Comparison of ENCODE assay signal across 19 cellular contexts in the genomic region with DNA sequence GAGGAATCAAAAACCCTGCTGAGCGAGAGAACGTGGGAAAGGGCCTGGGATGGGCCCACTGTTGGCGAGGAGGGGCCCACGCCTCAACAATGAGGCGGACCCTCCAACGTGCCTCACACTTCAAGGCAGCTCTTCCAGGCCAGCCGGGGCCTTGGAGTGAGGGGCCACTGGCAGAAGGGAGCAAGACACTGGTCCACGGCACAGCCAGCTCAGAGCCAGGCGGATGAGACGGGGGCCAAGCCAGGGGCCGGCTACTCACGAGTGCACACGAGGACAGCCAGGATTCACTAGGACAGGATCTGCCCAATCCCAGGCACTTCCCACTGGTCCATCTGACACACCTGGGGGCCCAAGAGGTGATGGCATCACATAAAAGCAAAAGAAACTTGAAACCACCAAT. TPM values are rescaled to one million over a fixed set of nuclear protein-coding genes. Genes with fewer than 3 reads are reported as not detected.
DNase-seq lines count a peak whose midpoint lies in the region; ATAC-seq and TF ChIP-seq lines count a peak whose summit lies in the region.
"Had no signal": no experiment of that assay in that cellular context is flagged by ENCODE, and none has a peak within 500 bp of the region (broad histone marks: within the 10 kb centered on the region; RNA-seq: fewer than 3 reads in every experiment).

No MANE protein-coding gene starts in this region.

- peaks cover 98% of the 10 kb centered on the region for H3K79me2 ChIP-seq in mammary epithelial cell (ENCODE audit: insufficient read depth, low read length)

- no peak for ATAC-seq in natural killer cell
- ATAC-seq: HCT116, Panc1 had no signal

- H3K9me3 Mint-ChIP-seq in brain, result peaks cover 0 to 2% (median 0%) of the 10 kb centered on the region in 5 experiments
- H3K9me3 Mint-ChIP-seq in natural killer cell, result no peaks in the 10 kb centered on the region

- no peak for TF ChIP-seq EP300 in tibial nerve (IDR thresholded peaks at IDR 0.05)

- H3K27ac ChIP-seq in breast epithelium (peak overlapping the region; percentile 43 to 65), mammary epithelial cell (ENCODE audit: insufficient read depth, low read depth, low read length) (no peak overlapping the region), tibial nerve (peak overlapping the region in 3 of 4 donors; percentile 17 to 82 (median 67)), brain microvascular endothelial cell (no peak overlapping the region)

- no peak overlapping the region for H3K4me3 ChIP-seq in breast epithelium
- H3K4me3 ChIP-seq in mammary epithelial cell (replicated peaks in 1 of 3; ENCODE audit: insufficient read depth in 1 of 3, low read depth in 2 of 3, low read length in 3 of 3), result no peak overlapping the region
- no peak overlapping the region for H3K4me3 ChIP-seq in tibial nerve
- no peak overlapping the region for H3K4me3 ChIP-seq in brain microvascular endothelial cell (ENCODE audit: low read depth, low read length)

- H3K27me3 ChIP-seq in breast epithelium (no peaks in the 10 kb centered on the region), mammary epithelial cell (ENCODE audit: insufficient read depth, low read length) (no peaks in the 10 kb centered on the region), tibial nerve (no peaks in the 10 kb centered on the region), brain microvascular endothelial cell (replicated peaks) (no peaks in the 10 kb centered on the region)

- in situ Hi-C loops in mammary epithelial cell (cut with MboI; ENCODE audit: low sequenced_read_pairs in 2 of 2) (no loop called here), KBM-7 (cut with MboI; ENCODE audit: low pct_unique_long_range_greater_than_20kb, low sequenced_read_pairs) (no loop called here), brain microvascular endothelial cell (cut with HindIII; ENCODE audit: low pct_ligation_motif_present, low sequenced_read_pairs) (no loop called here)

- CTCF ChIA-PET in mammary epithelial cell (lab: Charles Lee; ENCODE audit: low non-redundant PET), result no interaction called here

- dilution Hi-C loops in mammary epithelial cell (cut with HindIII; ENCODE audit: low sequenced_read_pairs), result no loop called here

- H3K4me1 ChIP-seq in breast epithelium, result peaks cover 28 to 38% of the 10 kb centered on the region in 2 donors
- peaks cover 36% of the 10 kb centered on the region for H3K4me1 ChIP-seq in mammary epithelial cell (ENCODE audit: insufficient read depth, low read length)
- peaks cover 0 to 97% (median 80%) of the 10 kb centered on the region in 4 donors for H3K4me1 ChIP-seq in tibial nerve

- no peaks in the 10 kb centered on the region for H3K9me3 ChIP-seq in breast epithelium
- H3K9me3 ChIP-seq in mammary epithelial cell (replicated peaks; ENCODE audit: insufficient read depth, low read length), result no peaks in the 10 kb centered on the region
- H3K9me3 ChIP-seq in tibial nerve, result no peaks in the 10 kb centered on the region

- H3K36me3 Mint-ChIP-seq in brain (no peaks in the 10 kb centered on the region), natural killer cell (no peaks in the 10 kb centered on the region)

- 86% methylated on average over 7 of the region's 13 CpGs for WGBS in mammary epithelial cell (ENCODE audit: low coverage, missing lambda C conversion rate)
- WGBS in tibial nerve, 2 donors, result 78 to 81% methylated on average over 10 to 13 of the region's 13 CpGs

- intact Hi-C loops in breast epithelium (cut with DNase I; ENCODE audit: low total_unique reads) (no loop called here), mammary epithelial cell (cut with micrococcal nuclease) (no loop called here), natural killer cell (cut with micrococcal nuclease) (no loop called here)

- no peaks in the 10 kb centered on the region for H3K27me3 Mint-ChIP-seq in brain
- H3K27me3 Mint-ChIP-seq in natural killer cell (ENCODE audit: low read depth in 2 of 2), result no peaks in the 10 kb centered on the region

- H3K36me3 ChIP-seq in breast epithelium (no peaks in the 10 kb centered on the region), mammary epithelial cell (ENCODE audit: insufficient read depth, low read length) (no peaks in the 10 kb centered on the region), tibial nerve (no peaks in the 10 kb centered on the region), brain microvascular endothelial cell (replicated peaks) (no peaks in the 10 kb centered on the region)

- no peak for DNase-seq in breast epithelium (ENCODE audit: low spot score in 2 of 2)
- no peak for DNase-seq in mammary epithelial cell
- no peak for DNase-seq in natural killer cell
- no peak for DNase-seq in tibial nerve (ENCODE audit: low spot score in 2 of 2)
- DNase-seq in KBM-7, result no peak
- no peak for DNase-seq in GM03348 (ENCODE audit: low spot score)
- DNase-seq in brain microvascular endothelial cell, result no peak
- DNase-seq: activated CD4-positive, CD25-positive, alpha-beta regulatory T cell treated with anti-CD3 and anti-CD28 coated beads, Interleukin-2, amount 50 U/mL, for 72 hours; effector CD4-positive, alpha-beta T cell; foreskin fibroblast; midbrain; NCI-H1694 treated with DMSO at 0.1 percent for 48 hours; NCI-H524 treated with DMSO at 0.1 percent for 48 hours; stimulated activated CD8-positive, alpha-beta memory T cell treated with anti-CD3 and anti-CD28 coated beads, Interleukin-4, amount 100 ng/mL, for 48 hours; T-helper 1 cell had no signal

- TF ChIP-seq POLR2A in breast epithelium (IDR thresholded peaks at IDR 0.05) (no peak), tibial nerve (IDR thresholded peaks at IDR 0.05) (no peak)

- H2AFZ ChIP-seq in mammary epithelial cell (ENCODE audit: low read depth, low read length), result no peak overlapping the region
- H2AFZ ChIP-seq: parathyroid adenoma had no signal

- H3K9ac ChIP-seq in mammary epithelial cell (ENCODE audit: insufficient read depth, low read length), result no peak overlapping the region
- H3K9ac ChIP-seq: parathyroid adenoma had no signal

- peaks cover 14% of the 10 kb centered on the region for H4K20me1 ChIP-seq in mammary epithelial cell (ENCODE audit: insufficient read depth, low read length)

- H3K4me1 Mint-ChIP-seq in brain (peaks cover 62% of the 10 kb centered on the region), natural killer cell (peaks cover 77 to 84% of the 10 kb centered on the region in 2 donors)

- no TSS peak for BruUV-seq in mammary epithelial cell (replicated peaks; lab: Mats Ljungman, UMichigan)

- H3K4me2 ChIP-seq in mammary epithelial cell (ENCODE audit: insufficient read depth, low read depth, low read length), result no peak overlapping the region

- no peak overlapping the region for H3K4me3 Mint-ChIP-seq in brain
- H3K4me3 Mint-ChIP-seq in natural killer cell, result peak overlapping the region; percentile 21

- H3K27ac Mint-ChIP-seq in brain (peak overlapping the region in 4 of 5 experiments; percentile 24 to 79 (median 62)), natural killer cell (peak overlapping the region; percentile 56 to 93)

- TF ChIP-seq CTCF in breast epithelium (IDR thresholded peaks at IDR 0.05) (no peak), mammary epithelial cell (conservative IDR thresholded peaks at IDR 0.05 in 1 of 2, IDR thresholded peaks at IDR 0.05 in 1 of 2; ENCODE audit: extremely low read depth in 1 of 2, insufficient read depth in 1 of 2, low read depth in 1 of 2, low read length in 2 of 2) (no peak), brain (conservative IDR thresholded peaks at IDR 0.05) (no peak), natural killer cell (IDR thresholded peaks at IDR 0.05) (no peak), tibial nerve (IDR thresholded peaks at IDR 0.05) (no peak), brain microvascular endothelial cell (IDR thresholded peaks at IDR 0.05; ENCODE audit: low read depth, low read length, missing control alignments) (no peak)

RNA-seq across cellular contexts. Expression of a gene that starts 20.5 kb away (rescaled TPM):
- 10 to 100 TPM; 13.0 to 22.3 (median 15.7) TPM for total RNA-seq in breast epithelium
- 10 to 100 TPM; 17.3 to 27.7 TPM for total RNA-seq in mammary epithelial cell
- polyA plus RNA-seq in mammary epithelial cell, result 9.5 TPM
- polyA minus RNA-seq in mammary epithelial cell, result 10.9 TPM
- polyA plus RNA-seq in brain (ENCODE audit: insufficient read depth, low read depth, low replicate concordance), result 4.9 TPM
- 10 to 100 TPM; 61.1 to 64.3 (median 63.8) TPM for total RNA-seq in natural killer cell
- total RNA-seq in tibial nerve, result 10 to 100 TPM; 13.8 to 45.9 (median 26.0) TPM

RNA-seq across cellular contexts. Expression of a gene that starts 42.0 kb away (rescaled TPM):
- total RNA-seq in breast epithelium (100 to 1,000 TPM; 214 to 336 (median 294) TPM), mammary epithelial cell (100 to 1,000 TPM; 201 to 213 TPM), natural killer cell (100 to 1,000 TPM; 149 to 179 (median 162) TPM), tibial nerve (100 to 1,000 TPM; 391 to 451 (median 434) TPM)
- polyA plus RNA-seq in mammary epithelial cell (165 TPM), brain (ENCODE audit: insufficient read depth, low read depth, low replicate concordance) (673 TPM)
- polyA minus RNA-seq in mammary epithelial cell, result 75.5 TPM

RNA-seq across cellular contexts. Expression of a gene that starts 56.3 kb away (rescaled TPM):
- total RNA-seq in breast epithelium, result 100 to 1,000 TPM in 2 of 3 donors, 10 to 100 TPM in 1; 92.6 to 140 (median 139) TPM
- 10 to 100 TPM; 83.9 to 98.2 TPM for total RNA-seq in mammary epithelial cell
- polyA plus RNA-seq in mammary epithelial cell, result 159 TPM
- polyA minus RNA-seq in mammary epithelial cell, result 97.3 TPM
- polyA plus RNA-seq in brain (ENCODE audit: insufficient read depth, low read depth, low replicate concordance), result 93.5 TPM
- total RNA-seq in natural killer cell, result 10 to 100 TPM; 83.2 to 88.8 (median 86.9) TPM
- 100 to 1,000 TPM; 122 to 298 (median 167) TPM for total RNA-seq in tibial nerve

Comparison
In these comparisons a context has a peak if more than half of its experiments do, and no peak if none do; other contexts are left out.
1. H3K27ac ChIP-seq: peak in breast epithelium (2 of 2) and tibial nerve (3 of 4); none in mammary epithelial cell (single experiment) and brain microvascular endothelial cell (single experiment).